In the genomic region with DNA sequence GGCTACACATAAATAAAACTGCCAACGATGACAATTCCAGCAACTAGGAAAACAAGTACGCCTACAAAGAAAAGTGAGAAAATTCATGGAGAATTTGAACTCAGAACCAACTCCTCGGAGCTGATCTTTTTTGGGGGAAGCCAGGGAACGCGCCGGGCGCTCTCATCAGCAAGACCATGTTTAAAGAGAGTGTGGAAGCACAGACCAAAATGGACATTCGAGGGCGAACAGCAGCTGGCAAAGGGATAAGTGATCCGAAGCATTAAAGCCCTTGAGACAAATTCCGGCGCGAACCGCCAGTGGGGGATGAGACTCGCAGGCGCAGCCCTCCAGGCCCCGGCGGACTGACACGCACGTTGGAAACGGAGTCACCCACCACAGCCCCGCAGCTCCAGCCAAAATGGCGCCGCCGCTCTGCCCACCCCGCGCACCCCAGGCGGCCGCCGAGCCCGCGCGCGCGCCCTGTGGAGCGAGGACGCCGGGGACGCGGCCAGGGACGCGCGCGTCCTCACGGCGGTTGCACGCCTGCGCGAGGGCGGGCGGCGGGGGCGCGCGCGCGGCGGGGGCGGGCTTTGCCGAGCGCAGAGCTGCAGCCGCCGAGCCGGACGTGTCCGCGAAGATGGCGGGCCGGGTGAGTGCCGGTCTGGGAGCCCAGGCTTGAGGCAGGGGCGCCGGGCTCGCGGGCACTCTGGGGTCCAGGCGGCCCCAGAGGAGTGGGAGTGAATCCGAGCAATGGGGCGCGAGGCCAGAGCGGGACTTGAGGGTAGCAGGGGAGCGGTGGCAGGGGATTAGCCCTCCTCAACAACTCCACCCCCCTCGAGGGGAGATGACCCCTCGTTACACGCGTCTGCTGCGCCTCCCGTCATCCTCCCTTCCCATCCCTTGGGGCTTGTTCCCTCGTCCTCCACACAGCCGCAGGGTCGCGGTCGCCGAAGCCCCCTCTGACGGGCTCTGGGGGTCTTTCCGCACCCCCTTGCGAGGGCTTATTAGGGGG, we compare ENCODE assay signal across 8 cellular contexts. TPM values are rescaled to one million over a fixed set of nuclear protein-coding genes. Genes with fewer than 3 reads are reported as not detected.
A peak's percentile ranks its signal among the peaks of the same experiment; 100 is the strongest.
DNase-seq lines count a peak whose midpoint lies in the region; ATAC-seq and TF ChIP-seq lines count a peak whose summit lies in the region.
"Not testable (repeated sequence)": the region's sequence is repeated elsewhere in the genome, so short reads cannot be mapped to it uniquely, and the experiment has no call there.

No MANE protein-coding gene starts in this region.

- ATAC-seq in CD4-positive, CD25-positive, alpha-beta regulatory T cell (ENCODE audit: low read depth in 2 of 2): peak; percentile 91
- ATAC-seq in GM19043 (IDR thresholded peaks at IDR 0.05; ENCODE audit: low read depth, unreplicated experiment): peak; percentile 59
- ATAC-seq in GM21529 (IDR thresholded peaks at IDR 0.05; ENCODE audit: unreplicated experiment): peak; percentile 67
- ATAC-seq in HG02884 (IDR thresholded peaks at IDR 0.05; ENCODE audit: unreplicated experiment): peak; percentile 59
- peak; percentile 82 for ATAC-seq in HG03432 (IDR thresholded peaks at IDR 0.05; ENCODE audit: unreplicated experiment)
- peak; percentile 80 for ATAC-seq in activated B cell treated with CpG ODN at 0.5 μM for 24 hours (ENCODE audit: low read depth)
- ATAC-seq in esophagus mucosa: peak; percentile 96
- ATAC-seq in naive thymus-derived CD4-positive, alpha-beta T cell: peak; percentile 98

- H3K4me1 ChIP-seq in CD4-positive, CD25-positive, alpha-beta regulatory T cell (ENCODE audit: control insufficient read depth, insufficient read depth, low read length, poor library complexity, severe bottlenecking); naive thymus-derived CD4-positive, alpha-beta T cell (ENCODE audit: control insufficient read depth in 2 of 2, insufficient read depth in 2 of 2, low read length in 2 of 2): not testable (repeated sequence)

- H3K4me3 ChIP-seq in CD4-positive, CD25-positive, alpha-beta regulatory T cell (ENCODE audit: low read depth, low read length); naive thymus-derived CD4-positive, alpha-beta T cell (ENCODE audit: low read length): not testable (repeated sequence)

- POLR2A ChIA-PET in activated B cell treated with CpG ODN at 0.5 μM for 24 hours (lab: Charles Lee); naive thymus-derived CD4-positive, alpha-beta T cell (lab: Charles Lee): not testable (repeated sequence)

- TF ChIP-seq CTCF in activated B cell treated with CpG ODN at 0.5 μM for 24 hours (IDR thresholded peaks at IDR 0.05): not testable (repeated sequence)

- not testable (repeated sequence) for H3K9me3 ChIP-seq in CD4-positive, CD25-positive, alpha-beta regulatory T cell (ENCODE audit: control insufficient read depth in 2 of 2, low read length in 2 of 2); naive thymus-derived CD4-positive, alpha-beta T cell (ENCODE audit: control insufficient read depth in 2 of 3, low read length in 3 of 3)

- not testable (repeated sequence) for H3K4me3 Mint-ChIP-seq in CD4-positive, CD25-positive, alpha-beta regulatory T cell; activated B cell treated with CpG ODN at 0.5 μM for 24 hours; naive thymus-derived CD4-positive, alpha-beta T cell

- not testable (repeated sequence) for H3K9me3 Mint-ChIP-seq in CD4-positive, CD25-positive, alpha-beta regulatory T cell; activated B cell treated with CpG ODN at 0.5 μM for 24 hours; naive thymus-derived CD4-positive, alpha-beta T cell

- intact Hi-C loops in activated B cell treated with CpG ODN at 0.5 μM for 24 hours (cut with micrococcal nuclease); naive thymus-derived CD4-positive, alpha-beta T cell (cut with micrococcal nuclease): not testable (repeated sequence)

- not testable (repeated sequence) for H3K4me1 Mint-ChIP-seq in CD4-positive, CD25-positive, alpha-beta regulatory T cell; activated B cell treated with CpG ODN at 0.5 μM for 24 hours; naive thymus-derived CD4-positive, alpha-beta T cell

- not testable (repeated sequence) for H3K27me3 Mint-ChIP-seq in CD4-positive, CD25-positive, alpha-beta regulatory T cell; activated B cell treated with CpG ODN at 0.5 μM for 24 hours; naive thymus-derived CD4-positive, alpha-beta T cell

- not testable (repeated sequence) for H3K27ac Mint-ChIP-seq in CD4-positive, CD25-positive, alpha-beta regulatory T cell; activated B cell treated with CpG ODN at 0.5 μM for 24 hours; naive thymus-derived CD4-positive, alpha-beta T cell

- CTCF ChIA-PET in activated B cell treated with CpG ODN at 0.5 μM for 24 hours (lab: Charles Lee); naive thymus-derived CD4-positive, alpha-beta T cell (lab: Charles Lee): not testable (repeated sequence)

- not testable (repeated sequence) for DNase-seq in CD4-positive, CD25-positive, alpha-beta regulatory T cell; activated B cell treated with CpG ODN at 0.5 μM for 24 hours; naive thymus-derived CD4-positive, alpha-beta T cell

- H3K36me3 Mint-ChIP-seq in CD4-positive, CD25-positive, alpha-beta regulatory T cell; activated B cell treated with CpG ODN at 0.5 μM for 24 hours (ENCODE audit: low read depth); naive thymus-derived CD4-positive, alpha-beta T cell: not testable (repeated sequence)

- H3K27ac ChIP-seq in CD4-positive, CD25-positive, alpha-beta regulatory T cell (ENCODE audit: insufficient read depth, low read length, poor library complexity, severe bottlenecking); naive thymus-derived CD4-positive, alpha-beta T cell (ENCODE audit: low read depth, low read length): not testable (repeated sequence)

- not testable (repeated sequence) for H3K27me3 ChIP-seq in CD4-positive, CD25-positive, alpha-beta regulatory T cell (ENCODE audit: control insufficient read depth, insufficient read depth, low read length); naive thymus-derived CD4-positive, alpha-beta T cell (ENCODE audit: control insufficient read depth in 2 of 2, insufficient read depth in 2 of 2, low read length in 2 of 2)

- H3K36me3 ChIP-seq in CD4-positive, CD25-positive, alpha-beta regulatory T cell (ENCODE audit: control insufficient read depth, insufficient read depth, low read length); naive thymus-derived CD4-positive, alpha-beta T cell (ENCODE audit: control insufficient read depth in 2 of 3, insufficient read depth in 3 of 3, low read length in 3 of 3): not testable (repeated sequence)

RNA-seq across cellular contexts. Expression of a gene that starts 11.0 kb away (rescaled TPM):
- 24.1 TPM for total RNA-seq in CD4-positive, CD25-positive, alpha-beta regulatory T cell
- 10 to 100 TPM; 17.6 to 34.4 (median 20.6) TPM for polyA plus RNA-seq in CD4-positive, CD25-positive, alpha-beta regulatory T cell
- total RNA-seq in activated B cell treated with CpG ODN at 0.5 μM for 24 hours: 35.7 and 43.3 TPM in 2 replicates
- total RNA-seq in esophagus mucosa: 6.6 TPM
- total RNA-seq in naive thymus-derived CD4-positive, alpha-beta T cell: 10 to 100 TPM; 19.5 to 49.1 (median 34.3) TPM
- 10 to 100 TPM; 34.0 to 39.2 TPM for polyA plus RNA-seq in naive thymus-derived CD4-positive, alpha-beta T cell
